20 cellular contexts compared by ENCODE assay signal in the genomic region with DNA sequence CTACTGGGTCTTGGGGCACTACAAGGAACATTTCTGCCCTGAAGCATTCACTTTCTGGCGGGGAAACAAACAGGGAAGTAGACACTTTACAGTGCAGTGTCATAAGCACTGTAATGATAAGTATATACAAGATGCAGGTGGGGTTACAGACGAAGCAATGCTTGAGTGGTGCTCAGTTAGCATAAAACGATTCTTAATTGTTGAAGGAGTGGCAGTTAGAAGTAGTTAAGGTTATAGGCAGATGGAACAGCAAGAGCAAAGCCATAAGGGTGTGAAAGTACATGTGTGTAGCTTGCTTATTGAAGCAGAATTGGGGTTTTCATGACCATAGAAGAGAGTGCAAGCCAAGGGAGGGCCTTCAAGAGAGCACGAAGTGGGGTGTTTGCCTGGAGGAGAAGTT. TPM values are rescaled to one million over a fixed set of nuclear protein-coding genes. Genes with fewer than 3 reads are reported as not detected.
DNase-seq lines count a peak whose midpoint lies in the region; ATAC-seq, FAIRE-seq and TF ChIP-seq lines count a peak whose summit lies in the region.
"Had no signal": no experiment of that assay in that cellular context is flagged by ENCODE, and none has a peak within 500 bp of the region (broad histone marks: within the 10 kb centered on the region; RNA-seq: fewer than 3 reads in every experiment).

No MANE protein-coding gene starts in this region.

- peak; percentile 47 for FAIRE-seq in bronchial epithelial cell (lab: Jason Lieb, UNC)
- FAIRE-seq: endometrium had no signal

- H3K36me3 ChIP-seq in bronchial epithelial cell (ENCODE audit: control insufficient read depth, insufficient read depth, low read length) = peaks cover 2% of the 10 kb centered on the region
- H3K36me3 ChIP-seq: pancreas had no signal

- TF ChIP-seq CTCF in bronchial epithelial cell (IDR thresholded peaks at IDR 0.05; ENCODE audit: insufficient read depth, low read length, severe bottlenecking) = no peak

- ATAC-seq in GM21390 (IDR thresholded peaks at IDR 0.05; ENCODE audit: unreplicated experiment) (peak; percentile 67), HG03159 (IDR thresholded peaks at IDR 0.05; ENCODE audit: unreplicated experiment) (peak; percentile 78), GM21825 (IDR thresholded peaks at IDR 0.05; ENCODE audit: unreplicated experiment) (no peak)
- ATAC-seq: heart right ventricle; pancreas; Right ventricle myocardium inferior; stimulated activated naive CD8-positive, alpha-beta T cell treated with anti-CD3 and anti-CD28 coated beads, Interleukin-15, amount 100 ng/mL, for 72 hours had no signal

- DNase-seq in DMS79 treated with DMSO at 0.1 percent for 48 hours (lab: John Stamatoyannopoulos, UW) (peak; percentile 79), bronchial epithelial cell (ENCODE audit: low read depth) (no peak), G401 (ENCODE audit: low spot score) (no peak), iPS-NIHi11 (ENCODE audit: low spot score) (no peak)
- DNase-seq in activated CD4-positive, CD25-positive, alpha-beta regulatory T cell treated with anti-CD3 and anti-CD28 coated beads, Interleukin-2, amount 50 U/mL, for 72 hours = no peak
- DNase-seq: activated CD4-positive, alpha-beta T cell treated with anti-CD3 and anti-CD28 coated beads, Interleukin-2, amount 50 U/mL, for 4 hours; activated naive CD4-positive, alpha-beta T cell treated with Interleukin-2 at 50 U/mL for 16 hours; activated T-cell treated with anti-CD3 and anti-CD28 coated beads for 4 hours; DMS 273 treated with DMSO at 0.1 percent for 48 hours; heart right ventricle; NCI-H1694; NCI-H510A treated with DMSO at 0.1 percent for 48 hours; pancreas; stimulated activated CD4-positive, alpha-beta T cell treated with anti-CD3 and anti-CD28 coated beads, Interleukin-1b, Interleukin-23, amount 100 ng/mL, for 48 hours; stimulated activated naive CD8-positive, alpha-beta T cell treated with anti-CD3 and anti-CD28 coated beads, Interleukin-15, amount 100 ng/mL, for 72 hours had no signal

- in situ Hi-C loops in G401 (cut with HindIII; ENCODE audit: low sequenced_read_pairs) = loop anchor here (25.0 kb wide), 1 partner anchor 545 kb away; no protein-coding TSS in a partner anchor

- no peaks in the 10 kb centered on the region for H3K27me3 ChIP-seq in bronchial epithelial cell (ENCODE audit: control insufficient read depth, insufficient read depth, low read length)
- H3K27me3 ChIP-seq: heart right ventricle, pancreas had no signal

- H3K4me3 ChIP-seq in bronchial epithelial cell (ENCODE audit: low read depth, low read length) = no peak overlapping the region
- H3K4me3 ChIP-seq: heart right ventricle, pancreas had no signal

RNA-seq across cellular contexts. Expression of a gene that starts 46.2 kb away (rescaled TPM):
- total RNA-seq in bronchial epithelial cell = 28.3 and 39.0 TPM in 2 replicates
- 35.2 and 38.7 TPM in 2 replicates for total RNA-seq in G401 (2014; rRNA removed; shearing (Covaris generic))
